1 cellular context compared by ENCODE assay signal in genomic region chr17:60293580-60294335, GRCh38.
TF ChIP-seq lines count a peak whose summit lies in the region.

No MANE protein-coding gene starts in this region.

TF ChIP-seq in SK-N-SH, 30 proteins besides CTCF, POLR2A, EP300 and RAD21 (continued from another document):
- no peak for TF ChIP-seq NFIC (IDR thresholded peaks at IDR 0.05; ENCODE audit: borderline replicate concordance)
- no peak for TF ChIP-seq ELF1 (IDR thresholded peaks at IDR 0.05)
- no peak for TF ChIP-seq MAX (IDR thresholded peaks at IDR 0.05; ENCODE audit: low read depth)
- no peak for TF ChIP-seq MXI1 (IDR thresholded peaks at IDR 0.05; ENCODE audit: low read depth, low read length)
- no peak for TF ChIP-seq FOSL2 (IDR thresholded peaks at IDR 0.05; ENCODE audit: borderline replicate concordance, low read depth)
- TF ChIP-seq JUND (IDR thresholded peaks at IDR 0.05), result no peak
- TF ChIP-seq EZH2phosphoT487 (IDR thresholded peaks at IDR 0.05; ENCODE audit: borderline replicate concordance, low read depth), result no peak
- no peak for TF ChIP-seq PBX3 (IDR thresholded peaks at IDR 0.05)
- no peak for TF ChIP-seq SMC3 (IDR thresholded peaks at IDR 0.05; ENCODE audit: low read depth, low read length)
- no peak for TF ChIP-seq SIN3A (IDR thresholded peaks at IDR 0.05; ENCODE audit: borderline replicate concordance, low read depth, low read length)
